8 cellular contexts compared by ENCODE assay signal in the genomic region with DNA sequence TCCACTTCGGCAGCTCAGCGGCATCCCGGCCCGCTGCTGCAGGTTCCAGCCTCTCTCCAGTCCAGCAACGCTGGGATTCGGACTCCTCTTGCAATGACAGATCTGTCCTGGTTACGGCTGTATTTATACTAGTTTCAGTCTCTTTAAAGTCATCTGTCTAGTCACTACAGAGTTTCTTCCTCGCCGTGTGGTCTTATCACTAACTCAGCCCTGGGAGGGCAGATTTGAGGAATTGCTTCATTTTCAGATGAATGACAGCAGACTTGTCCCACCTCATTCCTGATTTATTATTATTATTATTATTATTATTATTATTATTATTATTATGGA. TPM values are rescaled to one million over a fixed set of nuclear protein-coding genes. Genes with fewer than 3 reads are reported as not detected.
DNase-seq lines count a peak whose midpoint lies in the region; ATAC-seq and TF ChIP-seq lines count a peak whose summit lies in the region.

No MANE protein-coding gene starts in this region.

- intact Hi-C loops in thyroid gland (cut with DNase I) = no loop called here

- no peak for ATAC-seq in naive thymus-derived CD8-positive, alpha-beta T cell
- ATAC-seq in GM21367 (IDR thresholded peaks at IDR 0.05; ENCODE audit: unreplicated experiment) (no peak), GM21723 (IDR thresholded peaks at IDR 0.05; ENCODE audit: unreplicated experiment) (no peak)

- no peak overlapping the region for H3K9ac ChIP-seq in HUES6 (ENCODE audit: low read length)

- H3K4me1 ChIP-seq in BE2C (peaks cover 3% of the 10 kb centered on the region; the same call in 1 of the 2 replicates), HUES6 (ENCODE audit: control insufficient read depth, insufficient read depth, low read length) (0 out of 2 replicates have a peak, but pooled peaks cover 4% of the 10 kb centered on the region), thyroid gland (peaks cover 14 to 19% of the 10 kb centered on the region in 2 donors)

- H3K4me3 Mint-ChIP-seq in naive thymus-derived CD8-positive, alpha-beta T cell = peak overlapping the region; percentile 66 to 96 (median 78)

- peaks cover 0 to 6% (median 0%) of the 10 kb centered on the region in 3 donors for H3K36me3 Mint-ChIP-seq in naive thymus-derived CD8-positive, alpha-beta T cell

- H3K27me3 ChIP-seq in BE2C = no peaks in the 10 kb centered on the region; the same call in 1 of the 2 replicates
- H3K27me3 ChIP-seq in HUES6 (ENCODE audit: control insufficient read depth, insufficient read depth, low read length) = peaks cover 75% of the 10 kb centered on the region
- peaks cover 23% of the 10 kb centered on the region for H3K27me3 ChIP-seq in thyroid gland

- DNase-seq in BE2C (no peak), choroid plexus epithelial cell (ENCODE audit: low read depth) (no peak), SIG-M5 (lab: John Stamatoyannopoulos, UW) (no peak), thyroid gland (no peak)
- peak in 1 of 10 donors; percentile 16 for DNase-seq in naive thymus-derived CD8-positive, alpha-beta T cell

- TF ChIP-seq POLR2A in thyroid gland (IDR thresholded peaks at IDR 0.05) = no peak

- TF ChIP-seq CTCF in BE2C (IDR thresholded peaks at IDR 0.05; ENCODE audit: low read depth, low read length) = no peak
- TF ChIP-seq CTCF in choroid plexus epithelial cell (conservative IDR thresholded peaks at IDR 0.05; ENCODE audit: low read depth, low read length) = no peak
- TF ChIP-seq CTCF in thyroid gland (IDR thresholded peaks at IDR 0.05) = no peak

- H3K27me3 Mint-ChIP-seq in naive thymus-derived CD8-positive, alpha-beta T cell = peaks cover 36 to 74% (median 53%) of the 10 kb centered on the region in 5 donors

- H3K9me3 Mint-ChIP-seq in naive thymus-derived CD8-positive, alpha-beta T cell = no peaks in the 10 kb centered on the region

- POLR2A ChIA-PET in naive thymus-derived CD8-positive, alpha-beta T cell (lab: Charles Lee) = interaction anchor here (0.6 to 1.3 kb wide), 2 partner anchors 145 to 1890 kb away, joined by 3 to 4 read pairs; no protein-coding TSS in a partner anchor

- H3K27ac ChIP-seq in HUES6 (ENCODE audit: low read depth, low read length) (no peak overlapping the region), thyroid gland (no peak overlapping the region)

- peaks cover 12 to 21% (median 18%) of the 10 kb centered on the region in 4 donors for H3K4me1 Mint-ChIP-seq in naive thymus-derived CD8-positive, alpha-beta T cell

- H3K36me3 ChIP-seq in BE2C (peaks cover 2% of the 10 kb centered on the region; the same call in 1 of the 2 replicates), HUES6 (ENCODE audit: control insufficient read depth, insufficient read depth, low read length) (no peaks in the 10 kb centered on the region), thyroid gland (no peaks in the 10 kb centered on the region)

- 6 to 20% methylated on average over 7 to 9 of the region's 9 CpGs for WGBS in thyroid gland, 2 donors

- H3K4me3 ChIP-seq in BE2C (ENCODE audit: low read depth, low read length) (peak overlapping the region; percentile 91), HUES6 (ENCODE audit: low read depth, low read length) (peak overlapping the region; percentile 81), choroid plexus epithelial cell (ENCODE audit: low read depth, low read length) (peak overlapping the region; percentile 66), thyroid gland (replicated peaks in 1 of 3) (peak overlapping the region in 1 of 3 donors; percentile 61)

- peak overlapping the region in 2 of 10 donors; percentile 38 to 62 for H3K27ac Mint-ChIP-seq in naive thymus-derived CD8-positive, alpha-beta T cell

- H3K9me3 ChIP-seq in BE2C = no peaks in the 10 kb centered on the region
- no peaks in the 10 kb centered on the region for H3K9me3 ChIP-seq in HUES6 (ENCODE audit: control insufficient read depth, insufficient read depth, low read depth, low read length)
- no peaks in the 10 kb centered on the region for H3K9me3 ChIP-seq in thyroid gland

RNA-seq across cellular contexts. Expression of a gene that starts 2.2 kb away (rescaled TPM):
- polyA plus RNA-seq in BE2C (2012; ENCODE audit: insufficient read depth, insufficient read length, low read depth) = 5.9 TPM
- 1 to 10 TPM; 1.3 to 1.7 TPM for total RNA-seq in naive thymus-derived CD8-positive, alpha-beta T cell
- under 1 TPM; 0.02 to 0.14 (median 0.10) TPM for polyA plus RNA-seq in naive thymus-derived CD8-positive, alpha-beta T cell
- 1 to 10 TPM; 2.2 to 3.3 (median 2.7) TPM for total RNA-seq in thyroid gland
